Comparison of ENCODE assay signal across 21 cellular contexts in the genomic region with DNA sequence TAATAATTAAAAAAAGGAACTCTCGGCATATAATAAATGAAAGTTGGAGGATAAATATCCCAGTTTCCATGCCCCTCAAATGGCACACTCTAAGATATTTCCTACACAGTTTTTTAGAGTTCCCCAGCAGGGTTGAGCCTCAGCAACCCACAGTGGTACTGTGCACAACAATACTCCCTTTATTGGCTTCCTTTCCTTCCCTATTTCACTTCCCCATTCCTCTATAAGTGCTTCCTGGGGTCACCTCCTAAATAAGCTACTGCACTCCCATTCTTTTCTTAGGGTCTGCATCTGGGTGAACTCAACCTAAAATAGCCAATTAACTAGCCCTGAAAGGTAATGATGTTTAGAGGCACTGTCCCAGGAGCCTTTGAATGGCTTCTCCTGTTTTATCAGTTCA.
"Had no signal": no experiment of that assay in that cellular context is flagged by ENCODE, and none has a peak within 500 bp of the region (broad histone marks: within the 10 kb centered on the region; RNA-seq: fewer than 3 reads in every experiment).

No MANE protein-coding gene starts in this region.

- FAIRE-seq: bronchial epithelial cell had no signal

- H3K27me3 ChIP-seq: ascending aorta, gastroesophageal sphincter, heart left ventricle, left lung, right atrium auricular region, upper lobe of right lung had no signal

- ATAC-seq: activated CD8-positive, alpha-beta T cell treated with anti-CD3 and anti-CD28 coated beads, Interleukin-2, amount 10 ng/mL, durations not matched to agents 7 days and 5 days; activated T-cell treated with anti-CD3 and anti-CD28 coated beads, Interleukin-2, amount 50 U/mL, for 72 hours; gastroesophageal sphincter; heart left ventricle; left lung; upper lobe of right lung had no signal

- H3K9me3 Mint-ChIP-seq: activated CD4-positive, alpha-beta T cell treated with anti-CD3 and anti-CD28 coated beads, Interleukin-2, amount 10 ng/mL, durations not matched to agents 24 days and 14 days; T-helper 2 cell treated with Interferon-gamma antibody and Interleukin-4, amounts not matched to agents 5 μg/mL and 100 μg/mL, for 36 hours had no signal

- H3K4me3 Mint-ChIP-seq: activated CD4-positive, alpha-beta T cell treated with anti-CD3 and anti-CD28 coated beads, Interleukin-2, amount 10 ng/mL, durations not matched to agents 24 days and 14 days; activated CD8-positive, alpha-beta T cell treated with anti-CD3 and anti-CD28 coated beads, Interleukin-2, amount 10 ng/mL, durations not matched to agents 7 days and 5 days; activated T-cell treated with anti-CD3 and anti-CD28 coated beads, Interleukin-2, amount 50 U/mL, for 72 hours; T-helper 2 cell treated with Interferon-gamma antibody and Interleukin-4, amounts not matched to agents 5 μg/mL and 100 μg/mL, for 36 hours had no signal

- H3K27ac Mint-ChIP-seq: activated CD4-positive, alpha-beta T cell treated with anti-CD3 and anti-CD28 coated beads, Interleukin-2, amount 10 ng/mL, durations not matched to agents 24 days and 14 days; activated CD8-positive, alpha-beta T cell treated with anti-CD3 and anti-CD28 coated beads, Interleukin-2, amount 10 ng/mL, durations not matched to agents 7 days and 5 days; activated T-cell treated with anti-CD3 and anti-CD28 coated beads, Interleukin-2, amount 50 U/mL, for 72 hours; progenitor cell of endocrine pancreas; T-helper 2 cell treated with Interferon-gamma antibody and Interleukin-4, amounts not matched to agents 5 μg/mL and 100 μg/mL, for 36 hours had no signal

- H3K27me3 Mint-ChIP-seq: activated CD4-positive, alpha-beta T cell treated with anti-CD3 and anti-CD28 coated beads, Interleukin-2, amount 10 ng/mL, durations not matched to agents 24 days and 14 days had no signal

- H3K4me1 ChIP-seq: ascending aorta, gastroesophageal sphincter, heart left ventricle, left lung, right atrium auricular region, upper lobe of right lung had no signal

- H3K4me1 Mint-ChIP-seq: activated CD4-positive, alpha-beta T cell treated with anti-CD3 and anti-CD28 coated beads, Interleukin-2, amount 10 ng/mL, durations not matched to agents 24 days and 14 days had no signal

- H3K36me3 ChIP-seq: ascending aorta, gastroesophageal sphincter, heart left ventricle, left lung, right atrium auricular region, upper lobe of right lung had no signal

- H3K4me3 ChIP-seq: ascending aorta, gastroesophageal sphincter, left lung, right atrium auricular region, upper lobe of right lung had no signal

- H3K27ac ChIP-seq: ascending aorta, gastroesophageal sphincter, heart left ventricle, left lung, right atrium auricular region, upper lobe of right lung had no signal

- H3K9me3 ChIP-seq: ascending aorta, gastroesophageal sphincter, heart left ventricle, left lung, upper lobe of right lung had no signal

- DNase-seq: activated CD4-positive, alpha-beta T cell treated with anti-CD3 and anti-CD28 coated beads, Interleukin-2, amount 10 ng/mL, durations not matched to agents 24 days and 14 days; activated CD8-positive, alpha-beta T cell treated with anti-CD3 and anti-CD28 coated beads, Interleukin-2, amount 10 ng/mL, durations not matched to agents 7 days and 5 days; activated effector memory CD4-positive, alpha-beta T cell treated with anti-CD3 and anti-CD28 coated beads, Interleukin-2, amount 50 U/mL, for 16 hours; activated naive CD4-positive, alpha-beta T cell treated with anti-CD3 and anti-CD28 coated beads, Interleukin-2, amount 50 U/mL, for 16 hours; activated T-cell treated with anti-CD3 and anti-CD28 coated beads, Interleukin-2, amount 50 U/mL, for 72 hours; cerebellar nuclear complex; effector CD4-positive, alpha-beta T cell; heart left ventricle; left lung; midbrain; stimulated activated CD4-positive, alpha-beta T cell treated with anti-CD3 and anti-CD28 coated beads, Interleukin-12 subunit alpha, Interleukin-12 subunit beta, amount 100 ng/mL, for 4 hours; stimulated activated CD4-positive, alpha-beta T cell treated with anti-CD3 and anti-CD28 coated beads, Interleukin-1b, Interleukin-23, amount 100 ng/mL, for 48 hours; stimulated activated CD8-positive, alpha-beta memory T cell treated with anti-CD3 and anti-CD28 coated beads, Interleukin-4, amount 100 ng/mL, for 48 hours; stimulated activated naive CD4-positive, alpha-beta T cell; upper lobe of right lung had no signal
